Comparison of ENCODE assay signal across 8 cellular contexts in genomic region chr1:27137544-27138075, GRCh38. TPM values are rescaled to one million over a fixed set of nuclear protein-coding genes. Genes with fewer than 3 reads are reported as not detected.
DNase-seq lines count a peak whose midpoint lies in the region; ATAC-seq, FAIRE-seq and TF ChIP-seq lines count a peak whose summit lies in the region.

No MANE protein-coding gene starts in this region.

- DNase-seq in EH (ENCODE audit: low read depth), result peak; percentile 72
- DNase-seq in T-helper 17 cell, result no peak
- peak; percentile 95 for DNase-seq in foreskin melanocyte
- DNase-seq in progenitor cell of endocrine pancreas (ENCODE audit: low spot score, unreplicated experiment), result no peak
- no peak for DNase-seq in C1 segment of cervical spinal cord (lab: John Stamatoyannopoulos, UW)
- DNase-seq in HAP-1 (ENCODE audit: low spot score in 2 of 2), result no peak
- no peak for DNase-seq in body of pancreas
- DNase-seq in GM12892 (ENCODE audit: insufficient read length), result no peak

- no peaks in the 10 kb centered on the region for H3K27me3 ChIP-seq in HAP-1 (ENCODE audit: low read depth)
- H3K27me3 ChIP-seq in body of pancreas, result no peaks in the 10 kb centered on the region

- peak overlapping the region; percentile 88 for H3K4me3 Mint-ChIP-seq in T-helper 17 cell
- H3K4me3 Mint-ChIP-seq in progenitor cell of endocrine pancreas (ENCODE audit: low read depth), result no peak overlapping the region

- intact Hi-C loops in body of pancreas (cut with DNase I), result no loop called here

- no peaks in the 10 kb centered on the region for H3K9me3 ChIP-seq in T-helper 17 cell (ENCODE audit: control insufficient read depth, low read length, poor library complexity, severe bottlenecking)
- no peaks in the 10 kb centered on the region for H3K9me3 ChIP-seq in HAP-1
- no peaks in the 10 kb centered on the region for H3K9me3 ChIP-seq in body of pancreas

- H3K36me3 Mint-ChIP-seq in T-helper 17 cell (ENCODE audit: low read depth), result no peaks in the 10 kb centered on the region
- H3K36me3 Mint-ChIP-seq in progenitor cell of endocrine pancreas (ENCODE audit: insufficient read depth), result no peaks in the 10 kb centered on the region

- H3K9me3 Mint-ChIP-seq in progenitor cell of endocrine pancreas (ENCODE audit: low read depth), result no peaks in the 10 kb centered on the region

- WGBS in body of pancreas, 2 donors, result 84 to 86% methylated on average over 7 to 11 of the region's 11 CpGs

- H3K27me3 Mint-ChIP-seq in T-helper 17 cell, result no peaks in the 10 kb centered on the region
- no peaks in the 10 kb centered on the region for H3K27me3 Mint-ChIP-seq in progenitor cell of endocrine pancreas

- peak overlapping the region in 1 of 4 donors; percentile 36 for H3K27ac ChIP-seq in body of pancreas

- H3K4me3 ChIP-seq in HAP-1 (no peak overlapping the region), body of pancreas (no peak overlapping the region)

- no peaks in the 10 kb centered on the region for H3K36me3 ChIP-seq in HAP-1 (replicated peaks)
- H3K36me3 ChIP-seq in body of pancreas (replicated peaks in 1 of 2; ENCODE audit: insufficient read depth in 1 of 2, low read depth in 2 of 2), result no peaks in the 10 kb centered on the region

- in situ Hi-C loops in HAP-1 (cut with MboI; ENCODE audit: low sequenced_read_pairs), result no loop called here

- no peak for FAIRE-seq in GM12892 (lab: Jason Lieb, UNC)

- TF ChIP-seq POLR2A in body of pancreas (IDR thresholded peaks at IDR 0.05) (no peak), GM12892 (IDR thresholded peaks at IDR 0.05; ENCODE audit: low read depth, low read length) (no peak)

- H3K4me1 ChIP-seq in HAP-1 (no peaks in the 10 kb centered on the region), body of pancreas (peaks cover 16% of the 10 kb centered on the region)

- peaks cover 35% of the 10 kb centered on the region for H3K4me1 Mint-ChIP-seq in T-helper 17 cell
- H3K4me1 Mint-ChIP-seq in progenitor cell of endocrine pancreas (ENCODE audit: low read depth), result peaks cover 19% of the 10 kb centered on the region

- ATAC-seq in T-helper 17 cell (peak; percentile 13), body of pancreas (no peak)

- no peak for TF ChIP-seq CTCF in progenitor cell of endocrine pancreas (IDR thresholded peaks at IDR 0.05; ENCODE audit: unreplicated experiment)
- TF ChIP-seq CTCF in body of pancreas (IDR thresholded peaks at IDR 0.05), result no peak

- H3K27ac Mint-ChIP-seq in T-helper 17 cell (peak overlapping the region; percentile 99), progenitor cell of endocrine pancreas (peak overlapping the region; percentile 5)

RNA-seq across cellular contexts. Expression of gene SLC9A1, which starts 17.3 kb away (rescaled TPM):
- total RNA-seq in T-helper 17 cell, result 10 to 100 TPM; 21.4 to 30.4 TPM
- total RNA-seq in progenitor cell of endocrine pancreas, result 19.6 and 23.3 TPM in 2 replicates
- total RNA-seq in body of pancreas, result 1 to 10 TPM; 6.9 to 7.8 TPM
- 4.9 TPM for polyA plus RNA-seq in GM12892 (2012; ENCODE audit: missing spikeins)

Comparison
In these comparisons a context has a peak if more than half of its experiments do, and no peak if none do; other contexts are left out.
1. DNase-seq: peak in EH (single experiment) and foreskin melanocyte (single experiment); none in T-helper 17 cell (0 of 3), progenitor cell of endocrine pancreas (single experiment), C1 segment of cervical spinal cord (0 of 14), HAP-1 (0 of 2), body of pancreas (0 of 4) and GM12892 (single experiment).